16 cellular contexts compared by ENCODE assay signal in the genomic region with DNA sequence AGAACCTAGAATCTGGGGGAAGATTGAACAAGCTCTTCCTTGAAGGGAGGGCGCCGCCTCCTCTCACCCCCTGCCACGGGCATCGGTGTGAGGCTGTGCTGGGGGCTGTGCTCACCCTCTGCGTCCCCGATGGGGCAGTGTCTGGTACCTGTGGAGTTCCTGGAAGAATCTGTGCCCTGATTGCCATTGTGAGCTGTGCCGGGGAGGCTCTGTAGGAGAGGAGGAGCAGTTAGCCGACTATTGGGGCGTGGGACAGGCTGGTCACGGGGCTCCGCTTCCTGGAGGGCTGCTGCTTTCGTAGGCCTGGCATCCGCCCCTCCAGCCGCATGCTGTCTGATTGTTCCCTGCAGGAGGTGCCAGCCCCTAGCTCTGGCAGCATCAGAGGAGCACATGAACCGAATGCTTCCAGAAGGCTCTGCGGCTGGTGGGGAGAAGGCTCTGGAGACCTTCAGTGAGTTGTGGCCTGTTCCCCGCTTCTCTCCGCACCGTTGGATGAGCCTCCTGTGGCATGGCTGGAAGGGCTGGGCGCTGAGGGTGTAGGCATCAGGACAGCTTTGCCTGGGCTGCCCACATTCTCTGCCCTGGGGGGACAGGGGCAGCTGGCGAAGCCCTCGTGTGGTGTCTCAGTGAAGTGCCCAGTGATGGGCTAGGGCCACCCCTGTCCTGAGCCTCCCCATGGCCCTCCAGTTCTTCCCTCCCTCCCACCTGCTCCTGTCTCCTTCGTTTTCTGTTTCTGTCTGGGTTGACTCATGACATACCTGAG.
DNase-seq lines count a peak whose midpoint lies in the region; ATAC-seq and TF ChIP-seq lines count a peak whose summit lies in the region.
"Had no signal": no experiment of that assay in that cellular context is flagged by ENCODE, and none has a peak within 500 bp of the region (broad histone marks: within the 10 kb centered on the region; RNA-seq: fewer than 3 reads in every experiment).

No MANE protein-coding gene starts in this region.

- H3K27me3 ChIP-seq in cardiac muscle cell, result no peaks in the 10 kb centered on the region
- no peaks in the 10 kb centered on the region for H3K27me3 ChIP-seq in neural cell (ENCODE audit: insufficient read depth, low read depth, low read length)
- no peaks in the 10 kb centered on the region for H3K27me3 ChIP-seq in aorta (ENCODE audit: control insufficient read depth in 1 of 2, insufficient read depth in 2 of 2, low read length in 1 of 2)
- H3K27me3 ChIP-seq in Karpas-422 (ENCODE audit: low read length), result no peaks in the 10 kb centered on the region
- H3K27me3 ChIP-seq: foreskin keratinocyte had no signal

- H3K9me3 Mint-ChIP-seq in stimulated activated naive CD8-positive, alpha-beta T cell treated with anti-CD3 and anti-CD28 coated beads, Interleukin-15, amount 100 ng/mL, for 72 hours, result peaks cover 5 to 25% of the 10 kb centered on the region in 2 donors

- no peaks in the 10 kb centered on the region for H3K4me1 Mint-ChIP-seq in stimulated activated naive CD8-positive, alpha-beta T cell treated with anti-CD3 and anti-CD28 coated beads, Interleukin-15, amount 100 ng/mL, for 72 hours

- peak overlapping the region in 1 of 2 donors; percentile 71 for H3K27ac Mint-ChIP-seq in stimulated activated naive CD8-positive, alpha-beta T cell treated with anti-CD3 and anti-CD28 coated beads, Interleukin-15, amount 100 ng/mL, for 72 hours
- H3K27ac Mint-ChIP-seq: dendritic cell treated with granulocyte-macrophage colony-stimulating factor and Interleukin-4, amounts not matched to agents 40 ng/mL and 50 ng/mL, for 4 days had no signal

- peaks cover 9% of the 10 kb centered on the region for H3K4me1 ChIP-seq in cardiac muscle cell (ENCODE audit: low read depth)
- H3K4me1 ChIP-seq in aorta (ENCODE audit: control insufficient read depth in 1 of 2, insufficient read depth in 2 of 2, low read length in 2 of 2), result no peaks in the 10 kb centered on the region
- no peaks in the 10 kb centered on the region for H3K4me1 ChIP-seq in Karpas-422 (ENCODE audit: low read length)
- H3K4me1 ChIP-seq: foreskin keratinocyte had no signal

- H2AFZ ChIP-seq in neural cell (ENCODE audit: low read depth, low read length) (no peak overlapping the region), Karpas-422 (ENCODE audit: low read length) (no peak overlapping the region)

- ATAC-seq in stimulated activated naive CD8-positive, alpha-beta T cell treated with anti-CD3 and anti-CD28 coated beads, Interleukin-15, amount 100 ng/mL, for 72 hours, result peak; percentile 19
- ATAC-seq in stimulated activated naive CD8-positive, alpha-beta T cell treated with anti-CD3 and anti-CD28 coated beads, Interleukin-15, Interleukin-2, amounts not matched to agents 100 U/mL and 50 U/mL, for 24 hours, result no peak
- ATAC-seq in aorta (ENCODE audit: low FRiP score), result peak; percentile 66
- ATAC-seq: foreskin keratinocyte had no signal

- H3K27ac ChIP-seq in cardiac muscle cell, result peak overlapping the region; percentile 35
- H3K27ac ChIP-seq in neural cell (ENCODE audit: low read length), result no peak overlapping the region
- no peak overlapping the region for H3K27ac ChIP-seq in aorta (ENCODE audit: low read depth in 1 of 2, low read length in 2 of 2)
- H3K27ac ChIP-seq in Karpas-422 (ENCODE audit: low read length), result no peak overlapping the region
- H3K27ac ChIP-seq: foreskin keratinocyte, thoracic aorta had no signal

- no peaks in the 10 kb centered on the region for H3K9me3 ChIP-seq in cardiac muscle cell (ENCODE audit: low read depth)
- no peaks in the 10 kb centered on the region for H3K9me3 ChIP-seq in neural cell (ENCODE audit: low read length)
- no peaks in the 10 kb centered on the region for H3K9me3 ChIP-seq in aorta (ENCODE audit: control insufficient read depth, low read length)
- H3K9me3 ChIP-seq in Karpas-422 (ENCODE audit: low read length), result no peaks in the 10 kb centered on the region; the same call in 1 of the 2 replicates
- H3K9me3 ChIP-seq: thoracic aorta had no signal

- H3K4me3 Mint-ChIP-seq in stimulated activated naive CD8-positive, alpha-beta T cell treated with anti-CD3 and anti-CD28 coated beads, Interleukin-15, amount 100 ng/mL, for 72 hours, result no peak overlapping the region
- H3K4me3 Mint-ChIP-seq: dendritic cell treated with granulocyte-macrophage colony-stimulating factor and Interleukin-4, amounts not matched to agents 40 ng/mL and 50 ng/mL, for 4 days had no signal

- H3K4me3 ChIP-seq in cardiac muscle cell (no peak overlapping the region), neural cell (ENCODE audit: low read length) (no peak overlapping the region), aorta (ENCODE audit: low read length in 2 of 2) (no peak overlapping the region), Karpas-422 (ENCODE audit: low read length) (no peak overlapping the region), foreskin fibroblast (ENCODE audit: low read depth in 1 of 2, low read length in 2 of 2) (no peak overlapping the region)
- H3K4me3 ChIP-seq: thoracic aorta had no signal

- no peak for TF ChIP-seq EP300 in neural cell (conservative IDR thresholded peaks at IDR 0.05; ENCODE audit: poor library complexity, severe bottlenecking)

- 82 to 83% methylated on average over 23 of the region's 23 CpGs for WGBS in aorta, 2 donors

- no peak for DNase-seq in stimulated activated naive CD8-positive, alpha-beta T cell treated with anti-CD3 and anti-CD28 coated beads, Interleukin-15, amount 100 ng/mL, for 72 hours
- no peak for DNase-seq in stimulated activated naive CD8-positive, alpha-beta T cell treated with anti-CD3 and anti-CD28 coated beads, Interleukin-15, Interleukin-2, amounts not matched to agents 100 U/mL and 50 U/mL, for 24 hours
- DNase-seq in cardiac muscle cell (ENCODE audit: low read depth in 1 of 2, low spot score in 1 of 2), result no peak
- peak in 1 of 2 donors; percentile 77 for DNase-seq in aorta
- DNase-seq in Karpas-422, result no peak
- DNase-seq in effector CD8-positive, alpha-beta T cell (lab: John Stamatoyannopoulos, UW), result no peak
- no peak for DNase-seq in foreskin fibroblast
- DNase-seq: activated gamma-delta T cell, foreskin keratinocyte, GDM1, midbrain, NCI-H1105 treated with DMSO at 0.1 percent for 48 hours, NCI-H446 treated with DMSO at 0.1 percent for 48 hours had no signal

- peak overlapping the region; percentile 12 for H3K9ac ChIP-seq in neural cell (ENCODE audit: low read length)
- H3K9ac ChIP-seq in Karpas-422 (ENCODE audit: low read length), result no peak overlapping the region

- H3K27me3 Mint-ChIP-seq in stimulated activated naive CD8-positive, alpha-beta T cell treated with anti-CD3 and anti-CD28 coated beads, Interleukin-15, amount 100 ng/mL, for 72 hours, result no peaks in the 10 kb centered on the region
- H3K27me3 Mint-ChIP-seq: dendritic cell treated with granulocyte-macrophage colony-stimulating factor and Interleukin-4, amounts not matched to agents 40 ng/mL and 50 ng/mL, for 4 days had no signal

- H3F3A ChIP-seq in neural cell (ENCODE audit: insufficient read depth, low read length, poor library complexity, severe bottlenecking), result no peaks in the 10 kb centered on the region

- TF ChIP-seq RAD21 in neural cell (conservative IDR thresholded peaks at IDR 0.05), result no peak

- H4K20me1 ChIP-seq in neural cell (ENCODE audit: insufficient read depth) (no peaks in the 10 kb centered on the region), Karpas-422 (ENCODE audit: insufficient read depth, low read depth, low read length) (no peaks in the 10 kb centered on the region)

- H3K4me2 ChIP-seq in neural cell (ENCODE audit: low read length) (no peak overlapping the region), Karpas-422 (ENCODE audit: low read depth, low read length, poor library complexity, severe bottlenecking) (no peak overlapping the region)

- intact Hi-C loops in aorta (cut with DNase I), result no loop called here

- no peaks in the 10 kb centered on the region for H3K9me2 ChIP-seq in neural cell (ENCODE audit: insufficient read depth, low read length)
- H3K9me2 ChIP-seq in Karpas-422 (replicated peaks; ENCODE audit: insufficient read depth, low read length), result no peaks in the 10 kb centered on the region

- no peaks in the 10 kb centered on the region for H3K79me2 ChIP-seq in neural cell (replicated peaks; ENCODE audit: insufficient read depth, low read length)
- no peaks in the 10 kb centered on the region for H3K79me2 ChIP-seq in Karpas-422 (ENCODE audit: low read length)

- H3K36me3 ChIP-seq in cardiac muscle cell, result no peaks in the 10 kb centered on the region
- no peaks in the 10 kb centered on the region for H3K36me3 ChIP-seq in neural cell (ENCODE audit: insufficient read depth, low read length)
- no peaks in the 10 kb centered on the region for H3K36me3 ChIP-seq in aorta (ENCODE audit: control insufficient read depth in 1 of 2, insufficient read depth in 2 of 2, low read length in 1 of 2)
- H3K36me3 ChIP-seq in Karpas-422 (ENCODE audit: insufficient read depth, low read length), result no peaks in the 10 kb centered on the region
- H3K36me3 ChIP-seq: thoracic aorta had no signal

- TF ChIP-seq CTCF in cardiac muscle cell (IDR thresholded peaks at IDR 0.05; ENCODE audit: low read depth, low read length), result no peak
- no peak for TF ChIP-seq CTCF in neural cell (IDR thresholded peaks at IDR 0.05; ENCODE audit: poor library complexity, severe bottlenecking)
- TF ChIP-seq CTCF in foreskin fibroblast (IDR thresholded peaks at IDR 0.05; ENCODE audit: low read depth, low read length), result no peak

TF ChIP-seq in neural cell, 6 proteins besides CTCF, POLR2A, EP300 and RAD21 (continues in another document):
- no peak for TF ChIP-seq TAF1 (IDR thresholded peaks at IDR 0.05; ENCODE audit: low read depth)
- no peak for TF ChIP-seq MXI1 (conservative IDR thresholded peaks at IDR 0.05; ENCODE audit: poor library complexity, severe bottlenecking)
- TF ChIP-seq POLR2AphosphoS5 (IDR thresholded peaks at IDR 0.05), result no peak
- TF ChIP-seq SMC3 (conservative IDR thresholded peaks at IDR 0.05; ENCODE audit: poor library complexity), result no peak
- TF ChIP-seq EZH2 (IDR thresholded peaks at IDR 0.05; ENCODE audit: borderline replicate concordance, insufficient read depth, low read length, poor library complexity, severe bottlenecking), result no peak
